32 cellular contexts compared by ENCODE assay signal in the genomic region with DNA sequence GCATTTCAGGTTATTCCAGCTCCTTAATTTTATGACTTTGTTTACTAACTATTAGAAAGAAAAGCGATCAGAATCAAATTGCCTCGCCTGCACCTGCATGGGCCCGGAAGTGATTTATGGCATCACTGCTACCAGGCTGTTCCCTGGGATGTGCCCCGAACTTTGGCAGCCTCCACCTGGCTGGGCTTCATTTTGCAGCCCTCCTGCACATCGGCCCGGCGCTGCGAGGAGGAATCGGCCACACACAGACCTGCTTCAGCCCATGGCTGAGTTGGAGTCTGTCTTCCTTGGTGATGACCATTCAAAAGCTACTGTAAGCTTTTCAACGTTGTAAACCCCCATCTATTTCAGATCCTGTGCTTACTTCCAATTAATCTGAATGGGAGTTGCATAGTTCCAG.
"Had no signal": no experiment of that assay in that cellular context is flagged by ENCODE, and none has a peak within 500 bp of the region (broad histone marks: within the 10 kb centered on the region; RNA-seq: fewer than 3 reads in every experiment).

No MANE protein-coding gene starts in this region.

- H3K4me3 ChIP-seq: ascending aorta, cardiac muscle cell, SJCRH30, SK-N-MC had no signal

- H3K27ac Mint-ChIP-seq: activated B cell treated with CpG ODN at 0.5 μM for 24 hours; activated CD8-positive, alpha-beta T cell treated with anti-CD3 and anti-CD28 coated beads for 36 hours; activated naive CD4-positive, alpha-beta T cell treated with anti-CD3 and anti-CD28 coated beads, Interleukin-2, amount 50 U/mL, for 24 hours; activated naive CD8-positive, alpha-beta T cell treated with anti-CD3 and anti-CD28 coated beads, Interleukin-2, amount 10 ng/mL, durations not matched to agents 7 days and 5 days; activated T-cell treated with anti-CD3 and anti-CD28 coated beads, Interleukin-2, amount 50 U/mL, for 72 hours; activated T-helper 2 cell treated with anti-CD3 and anti-CD28 coated beads, Interferon-gamma antibody, Interleukin-2, Interleukin-4, amounts not matched to agents 10 μg/mL and 5 μg/mL and 100 μg/mL, durations not matched to agents 14 hours and 24 hours and 36 hours; T-helper 1 cell treated with Interleukin-12 subunit alpha and Interleukin-12 subunit beta and Interleukin-4 antibody, amounts not matched to agents 30 μg/mL and 1 μg/mL, for 36 hours; T-helper 2 cell treated with Interferon-gamma antibody and Interleukin-4, amounts not matched to agents 5 μg/mL and 100 μg/mL, for 36 hours had no signal

- H3K36me3 Mint-ChIP-seq: activated naive CD4-positive, alpha-beta T cell treated with anti-CD3 and anti-CD28 coated beads, Interleukin-2, amount 50 U/mL, for 24 hours had no signal

- ATAC-seq: activated CD8-positive, alpha-beta T cell treated with anti-CD3 and anti-CD28 coated beads for 36 hours; activated T-cell treated with anti-CD3 and anti-CD28 coated beads, Interleukin-2, amount 50 U/mL, for 72 hours; Panc1 had no signal

- H3K4me2 ChIP-seq: KMS-11 had no signal

- H3K27me3 Mint-ChIP-seq: activated CD8-positive, alpha-beta T cell treated with anti-CD3 and anti-CD28 coated beads for 36 hours; activated naive CD4-positive, alpha-beta T cell treated with anti-CD3 and anti-CD28 coated beads, Interleukin-2, amount 50 U/mL, for 24 hours; activated naive CD8-positive, alpha-beta T cell treated with anti-CD3 and anti-CD28 coated beads, Interleukin-2, amount 10 ng/mL, durations not matched to agents 7 days and 5 days; central memory CD8-positive, alpha-beta T cell had no signal

- H3K27ac ChIP-seq: ascending aorta, cardiac muscle cell, KMS-11, SJCRH30, SK-N-MC had no signal

- H3K9me3 Mint-ChIP-seq: activated B cell treated with CpG ODN at 0.5 μM for 24 hours; activated naive CD4-positive, alpha-beta T cell treated with anti-CD3 and anti-CD28 coated beads, Interleukin-2, amount 50 U/mL, for 24 hours; central memory CD8-positive, alpha-beta T cell; T-helper 1 cell treated with Interleukin-12 subunit alpha and Interleukin-12 subunit beta and Interleukin-4 antibody, amounts not matched to agents 30 μg/mL and 1 μg/mL, for 36 hours had no signal

- H3K36me3 ChIP-seq: ascending aorta, cardiac muscle cell, SJCRH30 had no signal

- H3K4me1 ChIP-seq: ascending aorta had no signal

- DNase-seq: activated B cell treated with CpG ODN at 0.5 μM for 24 hours; activated CD4-positive, alpha-beta T cell treated with anti-CD3 and anti-CD28 coated beads for 4 hours; activated CD4-positive, CD25-positive, alpha-beta regulatory T cell treated with anti-CD3 and anti-CD28 coated beads, Interleukin-2, amount 50 U/mL, for 72 hours; activated CD8-positive, alpha-beta T cell treated with anti-CD3 and anti-CD28 coated beads for 36 hours; activated gamma-delta T cell; activated naive CD4-positive, alpha-beta T cell treated with Interleukin-2 at 50 U/mL for 16 hours; activated naive CD8-positive, alpha-beta T cell treated with anti-CD3 and anti-CD28 coated beads, Interleukin-2, amount 10 ng/mL, durations not matched to agents 7 days and 5 days; activated T-cell treated with anti-CD3 and anti-CD28 coated beads, Interleukin-2, amount 50 U/mL, for 1 hour; activated T-cell treated with anti-CD3 and anti-CD28 coated beads, Interleukin-2, amount 50 U/mL, for 72 hours; amygdala; cortex of kidney; MM.1S; MV-4-11; NCI-H1092; NCI-H1436; NCI-H1694; NCI-H1930; NCI-H2081 treated with DMSO at 0.1 percent for 48 hours; NCI-H345; NCI-H526 treated with DMSO at 0.1 percent for 48 hours; SHP77; SJCRH30 had no signal

- H3K4me3 Mint-ChIP-seq: activated B cell treated with CpG ODN at 0.5 μM for 24 hours; activated CD8-positive, alpha-beta T cell treated with anti-CD3 and anti-CD28 coated beads for 36 hours; activated naive CD4-positive, alpha-beta T cell treated with anti-CD3 and anti-CD28 coated beads, Interleukin-2, amount 50 U/mL, for 24 hours; activated naive CD8-positive, alpha-beta T cell treated with anti-CD3 and anti-CD28 coated beads, Interleukin-2, amount 10 ng/mL, durations not matched to agents 7 days and 5 days; activated T-cell treated with anti-CD3 and anti-CD28 coated beads, Interleukin-2, amount 50 U/mL, for 72 hours; central memory CD8-positive, alpha-beta T cell; T-helper 1 cell treated with Interleukin-12 subunit alpha and Interleukin-12 subunit beta and Interleukin-4 antibody, amounts not matched to agents 30 μg/mL and 1 μg/mL, for 36 hours; T-helper 2 cell treated with Interferon-gamma antibody and Interleukin-4, amounts not matched to agents 5 μg/mL and 100 μg/mL, for 36 hours had no signal

- H3K4me1 Mint-ChIP-seq: activated B cell treated with CpG ODN at 0.5 μM for 24 hours had no signal

- H3K27me3 ChIP-seq: ascending aorta, cardiac muscle cell, SJCRH30 had no signal
